Comparison of ENCODE assay signal across 8 cellular contexts in the genomic region with DNA sequence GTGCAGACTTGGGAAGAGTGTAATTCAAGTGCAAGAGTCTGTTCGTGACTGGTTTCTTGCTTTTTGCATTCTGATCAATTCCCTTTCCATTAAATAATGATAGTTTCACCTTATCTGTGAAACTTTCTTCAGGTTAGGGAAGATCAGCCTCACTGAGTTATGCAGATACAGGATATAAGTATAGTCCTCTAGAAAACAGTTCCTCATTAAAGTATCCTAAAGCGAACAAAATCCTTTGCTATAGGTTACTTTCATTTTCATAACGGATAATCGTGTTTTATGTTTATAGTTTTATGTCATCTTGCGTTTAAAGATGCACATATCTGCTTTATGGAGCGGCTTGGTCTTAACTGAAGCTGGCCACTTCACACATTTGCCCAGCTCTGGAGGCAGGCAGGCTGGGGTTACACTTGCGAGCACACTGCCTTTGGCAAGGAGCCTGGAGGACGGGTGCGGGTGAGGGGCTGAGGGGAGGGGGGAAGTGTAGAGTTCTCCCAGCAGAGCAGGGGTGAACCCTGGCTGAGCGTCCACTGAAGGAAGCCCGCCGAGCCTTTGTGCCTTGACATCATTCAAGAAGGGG.
DNase-seq lines count a peak whose midpoint lies in the region; TF ChIP-seq lines count a peak whose summit lies in the region.

No MANE protein-coding gene starts in this region.

- POLR2A ChIA-PET in AG04450 (lab: Yijun Ruan, JAX): no interaction called here

- H3K4me3 ChIP-seq in AG04450 (ENCODE audit: low read depth, low read length): peak overlapping the region; percentile 57
- H3K4me3 ChIP-seq in HL-60 (replicated peaks; ENCODE audit: insufficient read depth, low read length): peak overlapping the region; percentile 26
- H3K4me3 ChIP-seq in astrocyte of the cerebellum (ENCODE audit: low read depth, low read length): peak overlapping the region; percentile 11
- H3K4me3 ChIP-seq in mucosa of rectum (ENCODE audit: low read length in 2 of 2): peak overlapping the region; percentile 33 to 67

- TF ChIP-seq CTCF in AG04450 (IDR thresholded peaks at IDR 0.05; ENCODE audit: low read depth, low read length): no peak
- TF ChIP-seq CTCF in HL-60 (IDR thresholded peaks at IDR 0.05; ENCODE audit: insufficient read depth, low read length): no peak
- no peak for TF ChIP-seq CTCF in astrocyte of the cerebellum (IDR thresholded peaks at IDR 0.05; ENCODE audit: low read depth, low read length, missing control alignments)

- H3K36me3 ChIP-seq in mucosa of rectum (ENCODE audit: control insufficient read depth in 2 of 2, insufficient read depth in 2 of 2, low read length in 2 of 2): no peaks in the 10 kb centered on the region

- H3K27me3 ChIP-seq in AG04450 (ENCODE audit: control insufficient read depth, insufficient read depth, low read length) (peaks cover 4% of the 10 kb centered on the region), HL-60 (ENCODE audit: insufficient read depth, poor library complexity, severe bottlenecking) (peaks cover 21% of the 10 kb centered on the region), mucosa of rectum (ENCODE audit: control insufficient read depth in 2 of 2, insufficient read depth in 2 of 2, low read length in 2 of 2) (no peaks in the 10 kb centered on the region)

- no peak overlapping the region for H3K27ac ChIP-seq in AG04450 (ENCODE audit: low read depth, low read length)
- H3K27ac ChIP-seq in HL-60 (replicated peaks): no peak overlapping the region
- no peak overlapping the region for H3K27ac ChIP-seq in mucosa of rectum (ENCODE audit: low read depth in 2 of 2, low read length in 2 of 2)

- in situ Hi-C loops in astrocyte of the cerebellum (cut with HindIII; ENCODE audit: low sequenced_read_pairs): no loop called here

- CTCF ChIA-PET in AG04450 (lab: Charles Lee): interaction anchor here (0.6 to 2.5 kb wide), 6 partner anchors 11 to 299 kb away, joined by 3 to 12 read pairs (median 4); no protein-coding TSS in a partner anchor

- H3K9me3 ChIP-seq in AG04450 (ENCODE audit: control insufficient read depth, insufficient read depth, low read length): no peaks in the 10 kb centered on the region
- no peaks in the 10 kb centered on the region for H3K9me3 ChIP-seq in mucosa of rectum (ENCODE audit: control insufficient read depth in 2 of 2, low read length in 2 of 2)

- DNase-seq in AG04450 (ENCODE audit: low read depth, low spot score) (no peak), HL-60 (ENCODE audit: low read depth in 1 of 2, low spot score in 1 of 2) (no peak), astrocyte of the cerebellum (ENCODE audit: low read depth) (no peak), hepatic stellate cell (ENCODE audit: low spot score) (no peak), T1000 (lab: John Stamatoyannopoulos, UW) (no peak), NCI-H226 (no peak)
- no peak for DNase-seq in activated CD4-positive, CD25-positive, alpha-beta regulatory T cell treated with anti-CD3 and anti-CD28 coated beads, Interleukin-2, amount 50 U/mL, for 72 hours

- peak overlapping the region in 1 of 2 donors; percentile 53 for H3K9ac ChIP-seq in mucosa of rectum (ENCODE audit: low read depth in 1 of 2, low read length in 2 of 2)

- H3K4me1 ChIP-seq in mucosa of rectum (ENCODE audit: control insufficient read depth in 2 of 2, insufficient read depth in 2 of 2, low read length in 2 of 2): peaks cover 0 to 11% of the 10 kb centered on the region in 2 donors
